In the genomic region with DNA sequence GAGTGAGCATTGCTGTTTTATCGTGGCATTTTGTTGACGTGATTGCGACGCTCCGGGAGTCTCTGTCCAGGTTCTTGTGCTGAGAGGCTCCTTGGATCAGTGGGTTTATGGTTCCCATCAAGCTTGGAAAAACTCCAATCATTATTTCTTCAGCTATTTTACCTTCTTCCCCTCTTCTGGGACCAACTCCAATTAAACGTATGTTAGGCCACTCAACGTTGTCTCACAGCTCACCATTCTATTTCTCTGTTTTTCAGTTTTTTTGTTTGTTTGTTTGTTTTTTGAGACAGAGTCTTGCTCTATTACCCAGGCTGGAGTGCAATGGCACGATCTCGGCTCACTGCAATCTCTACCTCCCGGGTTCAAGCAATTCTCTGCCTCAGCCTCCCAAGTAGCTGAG, we compare ENCODE assay signal across 1 cellular context.
TF ChIP-seq lines count a peak whose summit lies in the region.

No MANE protein-coding gene starts in this region.

TF ChIP-seq in HEK293, 187 proteins besides CTCF, POLR2A, EP300 and RAD21 (continued from another document):
- TF ChIP-seq RBAK (tag by site-specific recombination; IDR thresholded peaks at IDR 0.05) (no peak), ZNF585B (tag by site-specific recombination; IDR thresholded peaks at IDR 0.05) (0 out of 2 replicates have a peak, but pooled peaks have one; percentile 20), BCL11A (tag by site-specific recombination; IDR thresholded peaks at IDR 0.05; ENCODE audit: low read depth) (no peak), KLF16 (tag by site-specific recombination; IDR thresholded peaks at IDR 0.05) (no peak), ZNF560 (tag by site-specific recombination; IDR thresholded peaks at IDR 0.05; ENCODE audit: borderline replicate concordance) (0 out of 2 replicates have a peak, but pooled peaks have one; percentile 5), ZNF610 (tag by site-specific recombination; IDR thresholded peaks at IDR 0.05; ENCODE audit: borderline replicate concordance) (0 out of 2 replicates have a peak, but pooled peaks have one; percentile 46)
- TF ChIP-seq, protein P1, sequence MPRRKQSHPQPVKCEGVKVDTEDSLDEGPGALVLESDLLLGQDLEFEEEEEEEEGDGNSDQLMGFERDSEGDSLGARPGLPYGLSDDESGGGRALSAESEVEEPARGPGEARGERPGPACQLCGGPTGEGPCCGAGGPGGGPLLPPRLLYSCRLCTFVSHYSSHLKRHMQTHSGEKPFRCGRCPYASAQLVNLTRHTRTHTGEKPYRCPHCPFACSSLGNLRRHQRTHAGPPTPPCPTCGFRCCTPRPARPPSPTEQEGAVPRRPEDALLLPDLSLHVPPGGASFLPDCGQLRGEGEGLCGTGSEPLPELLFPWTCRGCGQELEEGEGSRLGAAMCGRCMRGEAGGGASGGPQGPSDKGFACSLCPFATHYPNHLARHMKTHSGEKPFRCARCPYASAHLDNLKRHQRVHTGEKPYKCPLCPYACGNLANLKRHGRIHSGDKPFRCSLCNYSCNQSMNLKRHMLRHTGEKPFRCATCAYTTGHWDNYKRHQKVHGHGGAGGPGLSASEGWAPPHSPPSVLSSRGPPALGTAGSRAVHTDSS (tag by site-specific recombination; IDR thresholded peaks at IDR 0.05): no peak
